ENCODE assay signal across 22 cellular contexts in the genomic region with DNA sequence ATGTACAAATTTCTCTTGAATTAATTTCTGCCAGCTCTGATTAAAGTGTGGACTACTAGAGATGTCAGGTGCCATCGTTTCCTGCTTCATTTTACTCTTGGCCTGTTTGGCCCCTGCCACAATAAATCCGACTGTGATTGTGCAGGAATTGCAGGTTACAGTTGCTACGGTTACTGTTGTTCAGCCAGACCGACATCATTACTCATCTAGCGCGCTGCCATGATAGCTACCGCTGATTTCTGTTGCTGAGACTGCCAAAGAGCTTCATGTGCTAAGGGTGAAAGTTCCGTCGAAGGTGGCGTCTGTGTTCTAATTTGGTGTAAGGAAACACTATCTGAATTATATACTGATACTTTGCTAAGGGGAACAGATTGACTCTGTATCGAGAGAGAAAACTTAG. TPM values are rescaled to one million over a fixed set of nuclear protein-coding genes. Genes with fewer than 3 reads are reported as not detected.
A peak's percentile ranks its signal among the peaks of the same experiment; 100 is the strongest.
DNase-seq lines count a peak whose midpoint lies in the region; ATAC-seq and TF ChIP-seq lines count a peak whose summit lies in the region.
"Had no signal": no experiment of that assay in that cellular context is flagged by ENCODE, and none has a peak within 500 bp of the region (broad histone marks: within the 10 kb centered on the region; RNA-seq: fewer than 3 reads in every experiment).

No MANE protein-coding gene starts in this region.

- no peak overlapping the region for H3K27ac Mint-ChIP-seq in activated CD4-positive, alpha-beta T cell treated with anti-CD3 and anti-CD28 coated beads, Interleukin-2, amount 10 ng/mL, durations not matched to agents 24 days and 14 days
- H3K27ac Mint-ChIP-seq: effector memory CD8-positive, alpha-beta T cell had no signal

- no peak overlapping the region for H3K4me3 Mint-ChIP-seq in activated CD4-positive, alpha-beta T cell treated with anti-CD3 and anti-CD28 coated beads, Interleukin-2, amount 10 ng/mL, durations not matched to agents 24 days and 14 days
- H3K4me3 Mint-ChIP-seq: effector memory CD8-positive, alpha-beta T cell had no signal

- no peak overlapping the region for H3K27ac ChIP-seq in effector memory CD4-positive, alpha-beta T cell (ENCODE audit: insufficient read depth, low read length, poor library complexity, severe bottlenecking)
- H3K27ac ChIP-seq: KMS-11, left lung, stomach, WERI-Rb-1 had no signal

- H3K4me3 ChIP-seq in kidney epithelial cell (ENCODE audit: low read depth, low read length) (no peak overlapping the region), retinal pigment epithelial cell (ENCODE audit: low read length) (no peak overlapping the region)
- no peak overlapping the region for H3K4me3 ChIP-seq in effector memory CD4-positive, alpha-beta T cell (ENCODE audit: insufficient read depth, low read depth, low read length, poor library complexity, severe bottlenecking)
- H3K4me3 ChIP-seq: left lung, mucosa of descending colon, stomach had no signal

- no peaks in the 10 kb centered on the region for H3K36me3 Mint-ChIP-seq in activated CD4-positive, alpha-beta T cell treated with anti-CD3 and anti-CD28 coated beads, Interleukin-2, amount 10 ng/mL, durations not matched to agents 24 days and 14 days (ENCODE audit: low read depth)

- ATAC-seq in HG02623 (IDR thresholded peaks at IDR 0.05; ENCODE audit: unreplicated experiment): no peak
- ATAC-seq: effector memory CD8-positive, alpha-beta T cell; left lung; mucosa of descending colon had no signal

- H3K27me3 Mint-ChIP-seq in activated CD4-positive, alpha-beta T cell treated with anti-CD3 and anti-CD28 coated beads, Interleukin-2, amount 10 ng/mL, durations not matched to agents 24 days and 14 days: no peaks in the 10 kb centered on the region
- H3K27me3 Mint-ChIP-seq: effector memory CD8-positive, alpha-beta T cell had no signal

- no peaks in the 10 kb centered on the region for H3K27me3 ChIP-seq in kidney epithelial cell (ENCODE audit: control insufficient read depth, insufficient read depth, low read length)
- H3K27me3 ChIP-seq in effector memory CD4-positive, alpha-beta T cell (replicated peaks; ENCODE audit: control insufficient read depth, insufficient read depth, low read length, poor library complexity, severe bottlenecking): no peaks in the 10 kb centered on the region
- H3K27me3 ChIP-seq: left lung, stomach had no signal

- H3K4me1 Mint-ChIP-seq in activated CD4-positive, alpha-beta T cell treated with anti-CD3 and anti-CD28 coated beads, Interleukin-2, amount 10 ng/mL, durations not matched to agents 24 days and 14 days: no peaks in the 10 kb centered on the region

- TF ChIP-seq CTCF in kidney epithelial cell (IDR thresholded peaks at IDR 0.05; ENCODE audit: insufficient read depth, low read length, poor library complexity, severe bottlenecking) (no peak), retinal pigment epithelial cell (conservative IDR thresholded peaks at IDR 0.05; ENCODE audit: low read depth, low read length) (no peak)

- H3K36me3 ChIP-seq in kidney epithelial cell (ENCODE audit: control insufficient read depth, insufficient read depth, low read length): no peaks in the 10 kb centered on the region
- H3K36me3 ChIP-seq in effector memory CD4-positive, alpha-beta T cell (ENCODE audit: control insufficient read depth, insufficient read depth, low read length): no peaks in the 10 kb centered on the region
- H3K36me3 ChIP-seq: left lung, stomach, WERI-Rb-1 had no signal

- H3K9me3 ChIP-seq in effector memory CD4-positive, alpha-beta T cell (ENCODE audit: control insufficient read depth, low read length): no peaks in the 10 kb centered on the region
- H3K9me3 ChIP-seq: left lung, mucosa of descending colon, stomach had no signal

- no peaks in the 10 kb centered on the region for H3K4me1 ChIP-seq in effector memory CD4-positive, alpha-beta T cell (ENCODE audit: control insufficient read depth, insufficient read depth, low read length, poor library complexity, severe bottlenecking)
- H3K4me1 ChIP-seq: stomach had no signal

- DNase-seq in M059J (ENCODE audit: low read depth) (peak; percentile 84), NCI-H748 treated with DMSO at 0.1 percent for 48 hours (lab: John Stamatoyannopoulos, UW) (peak; percentile 19), kidney epithelial cell (ENCODE audit: low read depth) (peak; percentile 57), retinal pigment epithelial cell (ENCODE audit: low read depth) (peak; percentile 67)
- no peak for DNase-seq in effector memory CD4-positive, alpha-beta T cell
- no peak for DNase-seq in activated CD4-positive, alpha-beta T cell treated with anti-CD3 and anti-CD28 coated beads, Interleukin-2, amount 10 ng/mL, durations not matched to agents 24 days and 14 days
- DNase-seq: activated CD4-positive, alpha-beta T cell treated with anti-CD3 and anti-CD28 coated beads, Interleukin-2, amount 50 U/mL, for 4 hours; activated gamma-delta T cell; activated T-cell treated with anti-CD3 and anti-CD28 coated beads for 4 hours; AML-193; effector memory CD8-positive, alpha-beta T cell; H7; left lung; mucosa of descending colon; NCI-H1092; nucleus accumbens; stimulated activated CD4-positive, alpha-beta T cell treated with anti-CD3 and anti-CD28 coated beads, Interleukin-4, amount 100 ng/mL, for 4 hours; stomach; T-helper 2 cell; WERI-Rb-1 had no signal

- intact Hi-C loops in activated CD4-positive, alpha-beta T cell treated with anti-CD3 and anti-CD28 coated beads, Interleukin-2, amount 10 ng/mL, durations not matched to agents 24 days and 14 days (cut with micrococcal nuclease): no loop called here

- H3K9me3 Mint-ChIP-seq in activated CD4-positive, alpha-beta T cell treated with anti-CD3 and anti-CD28 coated beads, Interleukin-2, amount 10 ng/mL, durations not matched to agents 24 days and 14 days: no peaks in the 10 kb centered on the region

RNA-seq across cellular contexts. Expression of gene SLIT2, which starts 22.1 kb away (rescaled TPM):
- 8.1 and 13.3 TPM in 2 replicates for total RNA-seq in M059J (2014; rRNA removed; shearing (Covaris generic))
- total RNA-seq in kidney epithelial cell: 4.0 and 6.0 TPM in 2 replicates
- total RNA-seq in activated CD4-positive, alpha-beta T cell treated with anti-CD3 and anti-CD28 coated beads, Interleukin-2, amount 10 ng/mL, durations not matched to agents 24 days and 14 days: 0.07 TPM in 2 replicates

Comparison
In these comparisons a context has a peak if more than half of its experiments do, and no peak if none do; other contexts are left out.
1. DNase-seq: peak in M059J (single experiment), NCI-H748 treated with DMSO at 0.1 percent for 48 hours (single experiment), kidney epithelial cell (single experiment) and retinal pigment epithelial cell (single experiment); none in effector memory CD4-positive, alpha-beta T cell (0 of 3) and activated CD4-positive, alpha-beta T cell treated with anti-CD3 and anti-CD28 coated beads, Interleukin-2, amount 10 ng/mL, durations not matched to agents 24 days and 14 days (single experiment).